ENCODE assay signal across 2 cellular contexts in the genomic region with DNA sequence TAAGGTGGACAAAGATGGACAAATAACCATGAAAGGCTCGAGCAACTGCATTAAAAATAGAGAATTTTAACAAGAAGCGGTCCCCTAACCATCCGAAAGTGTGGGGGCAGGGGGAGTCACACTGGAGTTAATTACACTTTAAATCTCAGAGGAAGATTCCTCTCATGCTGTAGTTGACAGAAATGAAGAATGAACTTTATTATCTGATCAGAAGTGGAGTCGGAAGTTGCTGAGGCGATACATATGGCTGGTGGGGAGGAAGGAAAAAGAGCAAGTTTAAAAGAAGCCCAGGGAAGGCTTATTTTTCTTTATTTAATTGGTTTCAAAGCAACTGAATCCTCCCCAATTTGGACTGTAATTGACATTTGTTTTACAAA.
TF ChIP-seq lines count a peak whose summit lies in the region.

No MANE protein-coding gene starts in this region.

TF ChIP-seq in HEK293, 187 proteins besides CTCF, POLR2A, EP300 and RAD21 (continued from another document):
- TF ChIP-seq, protein P1, sequence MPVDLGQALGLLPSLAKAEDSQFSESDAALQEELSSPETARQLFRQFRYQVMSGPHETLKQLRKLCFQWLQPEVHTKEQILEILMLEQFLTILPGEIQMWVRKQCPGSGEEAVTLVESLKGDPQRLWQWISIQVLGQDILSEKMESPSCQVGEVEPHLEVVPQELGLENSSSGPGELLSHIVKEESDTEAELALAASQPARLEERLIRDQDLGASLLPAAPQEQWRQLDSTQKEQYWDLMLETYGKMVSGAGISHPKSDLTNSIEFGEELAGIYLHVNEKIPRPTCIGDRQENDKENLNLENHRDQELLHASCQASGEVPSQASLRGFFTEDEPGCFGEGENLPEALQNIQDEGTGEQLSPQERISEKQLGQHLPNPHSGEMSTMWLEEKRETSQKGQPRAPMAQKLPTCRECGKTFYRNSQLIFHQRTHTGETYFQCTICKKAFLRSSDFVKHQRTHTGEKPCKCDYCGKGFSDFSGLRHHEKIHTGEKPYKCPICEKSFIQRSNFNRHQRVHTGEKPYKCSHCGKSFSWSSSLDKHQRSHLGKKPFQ (tag by site-specific recombination; IDR thresholded peaks at IDR 0.05): no peak
- TF ChIP-seq PBX3 (CRISPR knock-in tag; IDR thresholded peaks at IDR 0.05) (no peak), EGR2 (tag by site-specific recombination; IDR thresholded peaks at IDR 0.05; ENCODE audit: low read depth) (no peak)

TF ChIP-seq in WTC11, 78 proteins besides CTCF, POLR2A, EP300 and RAD21 (continued from another document):
- TF ChIP-seq, protein P2, sequence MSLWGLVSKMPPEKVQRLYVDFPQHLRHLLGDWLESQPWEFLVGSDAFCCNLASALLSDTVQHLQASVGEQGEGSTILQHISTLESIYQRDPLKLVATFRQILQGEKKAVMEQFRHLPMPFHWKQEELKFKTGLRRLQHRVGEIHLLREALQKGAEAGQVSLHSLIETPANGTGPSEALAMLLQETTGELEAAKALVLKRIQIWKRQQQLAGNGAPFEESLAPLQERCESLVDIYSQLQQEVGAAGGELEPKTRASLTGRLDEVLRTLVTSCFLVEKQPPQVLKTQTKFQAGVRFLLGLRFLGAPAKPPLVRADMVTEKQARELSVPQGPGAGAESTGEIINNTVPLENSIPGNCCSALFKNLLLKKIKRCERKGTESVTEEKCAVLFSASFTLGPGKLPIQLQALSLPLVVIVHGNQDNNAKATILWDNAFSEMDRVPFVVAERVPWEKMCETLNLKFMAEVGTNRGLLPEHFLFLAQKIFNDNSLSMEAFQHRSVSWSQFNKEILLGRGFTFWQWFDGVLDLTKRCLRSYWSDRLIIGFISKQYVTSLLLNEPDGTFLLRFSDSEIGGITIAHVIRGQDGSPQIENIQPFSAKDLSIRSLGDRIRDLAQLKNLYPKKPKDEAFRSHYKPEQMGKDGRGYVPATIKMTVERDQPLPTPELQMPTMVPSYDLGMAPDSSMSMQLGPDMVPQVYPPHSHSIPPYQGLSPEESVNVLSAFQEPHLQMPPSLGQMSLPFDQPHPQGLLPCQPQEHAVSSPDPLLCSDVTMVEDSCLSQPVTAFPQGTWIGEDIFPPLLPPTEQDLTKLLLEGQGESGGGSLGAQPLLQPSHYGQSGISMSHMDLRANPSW (CRISPR knock-in tag; conservative IDR thresholded peaks at IDR 0.05; ENCODE audit: low read depth): no peak
TF ChIP-seq in WTC11: peak in this region for 0.
